In the genomic region with DNA sequence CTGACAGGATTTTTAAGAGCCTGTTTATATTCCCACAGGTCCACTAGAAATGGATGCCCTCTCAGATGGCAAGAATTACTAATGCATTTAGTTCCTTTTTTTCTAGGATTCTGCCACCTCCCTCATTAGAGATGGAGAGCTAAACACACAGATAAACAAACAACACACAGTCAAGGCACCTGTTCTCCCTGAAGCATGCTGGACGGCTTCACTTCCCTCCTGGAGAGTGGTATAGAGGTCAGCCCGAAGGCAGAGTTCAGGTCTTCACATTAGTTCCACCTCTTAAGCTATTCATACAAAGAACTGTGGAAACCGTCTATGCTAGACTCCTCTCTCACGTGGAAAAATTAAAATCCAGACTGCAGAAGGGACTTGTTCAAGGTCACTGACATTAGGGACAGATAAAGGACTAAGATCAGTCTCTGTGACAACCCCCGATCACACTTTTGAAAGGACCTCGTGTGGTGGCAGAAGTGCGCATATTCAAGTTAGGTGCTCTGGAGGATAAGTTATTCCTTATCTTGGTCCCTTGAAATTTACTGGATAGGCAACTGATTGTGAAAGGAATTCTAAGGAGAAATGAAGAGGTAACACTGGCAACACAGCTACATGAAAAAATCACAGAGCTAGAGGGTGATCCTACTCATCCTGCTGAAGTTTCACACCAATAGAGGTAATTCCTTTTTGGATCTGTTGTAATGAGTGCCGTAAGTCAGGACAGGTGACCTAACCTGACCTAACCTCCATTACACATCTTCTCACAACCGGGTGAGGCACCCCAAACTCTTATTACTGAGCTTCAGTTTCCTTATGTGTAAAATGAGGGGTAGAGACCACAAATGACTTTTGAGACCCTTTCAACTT, we compare ENCODE assay signal across 8 cellular contexts.
DNase-seq lines count a peak whose midpoint lies in the region; ATAC-seq, FAIRE-seq and TF ChIP-seq lines count a peak whose summit lies in the region.

No MANE protein-coding gene starts in this region.

- peak; percentile 33 for ATAC-seq in GM18517 (IDR thresholded peaks at IDR 0.05; ENCODE audit: unreplicated experiment)
- peak; percentile 31 for ATAC-seq in GM21381 (IDR thresholded peaks at IDR 0.05; ENCODE audit: unreplicated experiment)
- ATAC-seq in HG03196 (IDR thresholded peaks at IDR 0.05; ENCODE audit: unreplicated experiment) = peak; percentile 37
- peak; percentile 75 for ATAC-seq in GM12878

- peak; percentile 35 for FAIRE-seq in GM12878 (lab: Jason Lieb, UNC)

- no peaks in the 10 kb centered on the region for H3K9me3 Mint-ChIP-seq in endothelial cell (ENCODE audit: unreplicated experiment)

- H3K9ac ChIP-seq in GM12878 (ENCODE audit: control insufficient read depth, insufficient read depth, low read length) = peak overlapping the region; percentile 28

- H3K4me3 Mint-ChIP-seq in endothelial cell (ENCODE audit: unreplicated experiment) = no peak overlapping the region

- RAD21 ChIA-PET in GM12878 (lab: Charles Lee; ENCODE audit: unreplicated experiment) = interaction anchor here (0.9 to 4.9 kb wide), 16 partner anchors 10 to 79 kb away, joined by 3 to 28 read pairs (median 6); partner anchors contain the start of gene SPRED2

- H3K36me3 Mint-ChIP-seq in endothelial cell (ENCODE audit: low read depth, unreplicated experiment) = no peaks in the 10 kb centered on the region

- H3K36me3 ChIP-seq in GM12878 (ENCODE audit: control insufficient read depth in 2 of 2, insufficient read depth in 2 of 2, low read length in 1 of 2) = no peaks in the 10 kb centered on the region

- H3K4me2 ChIP-seq in GM12878 (ENCODE audit: control insufficient read depth, insufficient read depth) = peak overlapping the region; percentile 87

- no peak for DNase-seq in GM12878 (ENCODE audit: low read depth, low spot score)
- no peak for DNase-seq in endothelial cell (ENCODE audit: low spot score)
- no peak for DNase-seq in caudate nucleus (lab: John Stamatoyannopoulos, UW)
- DNase-seq in UCSD-AML1 (lab: John Stamatoyannopoulos, UW; ENCODE audit: unreplicated experiment) = no peak
- DNase-seq in NCI-H510A (lab: John Stamatoyannopoulos, UW) = no peak

- 18% methylated on average over 9 of the region's 9 CpGs for WGBS in GM12878 (ENCODE audit: insufficient coverage, insufficient replicate concordance, low lambda C conversion rate, missing lambda C conversion rate)

- BruUV-seq in GM12878 (replicated peaks; lab: Mats Ljungman, UMichigan) = no TSS peak

- intact Hi-C loops in GM12878 (cut with micrococcal nuclease; ENCODE audit: unreplicated experiment) = no loop called here

- no peak for TF ChIP-seq EP300 in GM12878 (IDR thresholded peaks at IDR 0.05; ENCODE audit: borderline replicate concordance in 1 of 2, control insufficient read depth in 1 of 2, low read depth in 2 of 2, low read length in 2 of 2)

- no peak overlapping the region for H3K27ac Mint-ChIP-seq in endothelial cell (ENCODE audit: unreplicated experiment)

- no peaks in the 10 kb centered on the region; the same call in 1 of the 2 replicates for H3K79me2 ChIP-seq in GM12878 (ENCODE audit: control insufficient read depth, insufficient read depth, low read length)

- peaks cover 1% of the 10 kb centered on the region for H3K27me3 Mint-ChIP-seq in endothelial cell (ENCODE audit: unreplicated experiment)

- peak overlapping the region; percentile 49 for H2AFZ ChIP-seq in GM12878 (ENCODE audit: control insufficient read depth, low read depth, low read length)

- no peak for TF ChIP-seq CTCF in GM12878 (IDR thresholded peaks at IDR 0.05 in 2 of 3, conservative IDR thresholded peaks at IDR 0.05 in 1 of 3; ENCODE audit: control insufficient read depth in 2 of 3, extremely low read depth in 1 of 3, insufficient read depth in 1 of 3, low read depth in 3 of 3, low read length in 3 of 3)
- TF ChIP-seq CTCF in endothelial cell (IDR thresholded peaks at IDR 0.05; ENCODE audit: unreplicated experiment) = no peak

- CTCF ChIA-PET in GM12878 (lab: Yijun Ruan, JAX) = interaction anchor here (0.7 to 4.3 kb wide), 13 partner anchors 9 to 293 kb away, joined by 3 to 31 read pairs (median 3); no protein-coding TSS in a partner anchor

- SMC1A ChIA-PET in GM12878 (lab: Charles Lee; ENCODE audit: uncharacterized antibody, unreplicated experiment) = interaction anchor here (0.5 to 6.6 kb wide), 24 partner anchors 13 to 94 kb away, joined by 3 to 142 read pairs (median 6); no protein-coding TSS in a partner anchor

- peak overlapping the region; percentile 75 for H3K27ac ChIP-seq in GM12878 (ENCODE audit: control insufficient read depth, insufficient read depth)
- no peak overlapping the region for H3K27ac ChIP-seq in caudate nucleus (ENCODE audit: low read depth, low read length)

- TF ChIP-seq POLR2A in GM12878 (IDR thresholded peaks at IDR 0.05; ENCODE audit: low read depth, low read length) = no peak

- H3K27me3 ChIP-seq in GM12878 (replicated peaks in 1 of 2; ENCODE audit: control insufficient read depth in 2 of 2, insufficient read depth in 2 of 2, low read length in 1 of 2) = no peaks in the 10 kb centered on the region

- H3K4me1 Mint-ChIP-seq in endothelial cell (ENCODE audit: unreplicated experiment) = peaks cover 11% of the 10 kb centered on the region

- H3K9me3 ChIP-seq in GM12878 (replicated peaks; ENCODE audit: control insufficient read depth, insufficient read depth, low read length) = no peaks in the 10 kb centered on the region

- no peak for TF ChIP-seq RAD21 in GM12878 (IDR thresholded peaks at IDR 0.05; ENCODE audit: insufficient read depth, low read depth, low read length)

- H3K4me1 ChIP-seq in GM12878 (ENCODE audit: control insufficient read depth, insufficient read depth, low read length) = peaks cover 41% of the 10 kb centered on the region

- no peaks in the 10 kb centered on the region for H4K20me1 ChIP-seq in GM12878 (ENCODE audit: control insufficient read depth, insufficient read depth)

- H3K4me3 ChIP-seq in GM12878 = 0 out of 2 replicates have a peak overlapping the region, but pooled peaks have one; percentile 38

- in situ Hi-C loops in GM12878 (cut with MboI) = no loop called here

- POLR2A ChIA-PET in GM12878 (lab: Charles Lee) = interaction anchor here (0.7 to 1.8 kb wide), 7 partner anchors 13 to 75 kb away, joined by 3 to 7 read pairs (median 4); partner anchors contain the start of gene SPRED2

TF ChIP-seq in GM12878, 131 proteins besides CTCF, POLR2A, EP300 and RAD21 (continues in another document):
- TF ChIP-seq, protein P1, sequence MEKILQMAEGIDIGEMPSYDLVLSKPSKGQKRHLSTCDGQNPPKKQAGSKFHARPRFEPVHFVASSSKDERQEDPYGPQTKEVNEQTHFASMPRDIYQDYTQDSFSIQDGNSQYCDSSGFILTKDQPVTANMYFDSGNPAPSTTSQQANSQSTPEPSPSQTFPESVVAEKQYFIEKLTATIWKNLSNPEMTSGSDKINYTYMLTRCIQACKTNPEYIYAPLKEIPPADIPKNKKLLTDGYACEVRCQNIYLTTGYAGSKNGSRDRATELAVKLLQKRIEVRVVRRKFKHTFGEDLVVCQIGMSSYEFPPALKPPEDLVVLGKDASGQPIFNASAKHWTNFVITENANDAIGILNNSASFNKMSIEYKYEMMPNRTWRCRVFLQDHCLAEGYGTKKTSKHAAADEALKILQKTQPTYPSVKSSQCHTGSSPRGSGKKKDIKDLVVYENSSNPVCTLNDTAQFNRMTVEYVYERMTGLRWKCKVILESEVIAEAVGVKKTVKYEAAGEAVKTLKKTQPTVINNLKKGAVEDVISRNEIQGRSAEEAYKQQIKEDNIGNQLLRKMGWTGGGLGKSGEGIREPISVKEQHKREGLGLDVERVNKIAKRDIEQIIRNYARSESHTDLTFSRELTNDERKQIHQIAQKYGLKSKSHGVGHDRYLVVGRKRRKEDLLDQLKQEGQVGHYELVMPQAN (conservative IDR thresholded peaks at IDR 0.05) = 0 out of 2 replicates have a peak, but pooled peaks have one; percentile 21
- TF ChIP-seq, protein P2, sequence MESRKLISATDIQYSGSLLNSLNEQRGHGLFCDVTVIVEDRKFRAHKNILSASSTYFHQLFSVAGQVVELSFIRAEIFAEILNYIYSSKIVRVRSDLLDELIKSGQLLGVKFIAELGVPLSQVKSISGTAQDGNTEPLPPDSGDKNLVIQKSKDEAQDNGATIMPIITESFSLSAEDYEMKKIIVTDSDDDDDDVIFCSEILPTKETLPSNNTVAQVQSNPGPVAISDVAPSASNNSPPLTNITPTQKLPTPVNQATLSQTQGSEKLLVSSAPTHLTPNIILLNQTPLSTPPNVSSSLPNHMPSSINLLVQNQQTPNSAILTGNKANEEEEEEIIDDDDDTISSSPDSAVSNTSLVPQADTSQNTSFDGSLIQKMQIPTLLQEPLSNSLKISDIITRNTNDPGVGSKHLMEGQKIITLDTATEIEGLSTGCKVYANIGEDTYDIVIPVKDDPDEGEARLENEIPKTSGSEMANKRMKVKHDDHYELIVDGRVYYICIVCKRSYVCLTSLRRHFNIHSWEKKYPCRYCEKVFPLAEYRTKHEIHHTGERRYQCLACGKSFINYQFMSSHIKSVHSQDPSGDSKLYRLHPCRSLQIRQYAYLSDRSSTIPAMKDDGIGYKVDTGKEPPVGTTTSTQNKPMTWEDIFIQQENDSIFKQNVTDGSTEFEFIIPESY (IDR thresholded peaks at IDR 0.05) = no peak
- no peak for TF ChIP-seq MXI1 (IDR thresholded peaks at IDR 0.05; ENCODE audit: low read depth, low read length)
- peak in 1 of 2 experiments; percentile 3; a peak in 1 of 4 replicates for TF ChIP-seq ETV6 (conservative IDR thresholded peaks at IDR 0.05 in 1 of 2, IDR thresholded peaks at IDR 0.05 in 1 of 2; ENCODE audit: borderline replicate concordance in 1 of 2, low read depth in 1 of 2)
- TF ChIP-seq IKZF2 (IDR thresholded peaks at IDR 0.05) = no peak; a peak in 1 of 4 replicates
- TF ChIP-seq SMAD1 (IDR thresholded peaks at IDR 0.05; ENCODE audit: low read depth, partially characterized antibody) = no peak
- no peak for TF ChIP-seq RELA (IDR thresholded peaks at IDR 0.05; ENCODE audit: borderline replicate concordance, partially characterized antibody)
- no peak for TF ChIP-seq CBX3 (IDR thresholded peaks at IDR 0.05; ENCODE audit: borderline replicate concordance, low read depth)
- TF ChIP-seq HSF1 (IDR thresholded peaks at IDR 0.05; ENCODE audit: low read depth, low read length) = no peak
- no peak for TF ChIP-seq FOXK2 (IDR thresholded peaks at IDR 0.05)
